In the genomic region with DNA sequence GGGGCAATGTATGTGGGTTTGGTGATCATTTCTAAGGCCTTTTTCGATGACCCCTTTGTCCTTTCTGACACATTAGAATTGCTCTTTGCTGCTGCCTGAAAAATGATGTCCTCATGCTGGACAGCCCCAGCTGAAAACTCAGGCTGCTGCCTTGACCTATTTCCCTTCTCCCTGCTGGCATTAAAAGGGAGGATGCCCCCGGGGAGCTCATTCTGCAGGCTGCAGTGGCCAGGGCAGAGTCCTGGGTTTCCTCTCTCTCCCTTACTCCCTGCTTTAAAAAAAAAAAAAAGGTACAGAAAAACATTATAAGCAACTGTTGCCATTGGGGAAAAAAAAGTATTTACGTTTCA, we compare ENCODE assay signal across 15 cellular contexts. TPM values are rescaled to one million over a fixed set of nuclear protein-coding genes. Genes with fewer than 3 reads are reported as not detected.
A peak's percentile ranks its signal among the peaks of the same experiment; 100 is the strongest.
DNase-seq lines count a peak whose midpoint lies in the region; ATAC-seq and TF ChIP-seq lines count a peak whose summit lies in the region.
"Had no signal": no experiment of that assay in that cellular context is flagged by ENCODE, and none has a peak within 500 bp of the region (broad histone marks: within the 10 kb centered on the region; RNA-seq: fewer than 3 reads in every experiment).

No MANE protein-coding gene starts in this region.

- H2AFZ ChIP-seq in osteoblast (ENCODE audit: low read length) = no peak overlapping the region
- H2AFZ ChIP-seq: PC-9 had no signal

- peak overlapping the region; percentile 19 for H3K27ac Mint-ChIP-seq in activated T-helper 2 cell treated with anti-CD3 and anti-CD28 coated beads, Interferon-gamma antibody, Interleukin-2, Interleukin-4, amounts not matched to agents 10 μg/mL and 5 μg/mL and 100 μg/mL, durations not matched to agents 14 hours and 24 hours and 36 hours
- no peak overlapping the region for H3K27ac Mint-ChIP-seq in stimulated activated memory B cell treated with anti-CD40 and anti-IgM and Interleukin-4, amounts not matched to agents 10 μg/mL and 1 μg/mL and 100 μg/mL, for 72 hours
- H3K27ac Mint-ChIP-seq: activated naive CD4-positive, alpha-beta T cell treated with anti-CD3 and anti-CD28 coated beads for 36 hours had no signal

- CTCF ChIA-PET in RWPE1 (lab: Yijun Ruan, JAX) = interaction anchor here (0.5 kb wide), 1 partner anchor 8 kb away, joined by 4 read pairs; no protein-coding TSS in a partner anchor

- POLR2A ChIA-PET in RWPE1 (lab: Yijun Ruan, JAX; ENCODE audit: low non-redundant PET) = no interaction called here

- H3K27ac ChIP-seq in cardiac muscle cell (peak overlapping the region; percentile 74), osteoblast (ENCODE audit: low read depth, low read length) (peak overlapping the region; percentile 38), RWPE1 (no peak overlapping the region)
- H3K27ac ChIP-seq: PC-9 had no signal

- no peaks in the 10 kb centered on the region for H3K27me3 ChIP-seq in cardiac muscle cell
- H3K27me3 ChIP-seq in osteoblast (ENCODE audit: insufficient read depth, low read length) = no peaks in the 10 kb centered on the region

- H3K9me3 Mint-ChIP-seq in activated T-helper 2 cell treated with anti-CD3 and anti-CD28 coated beads, Interferon-gamma antibody, Interleukin-2, Interleukin-4, amounts not matched to agents 10 μg/mL and 5 μg/mL and 100 μg/mL, durations not matched to agents 14 hours and 24 hours and 36 hours = no peaks in the 10 kb centered on the region
- H3K9me3 Mint-ChIP-seq in stimulated activated memory B cell treated with anti-CD40 and anti-IgM and Interleukin-4, amounts not matched to agents 10 μg/mL and 1 μg/mL and 100 μg/mL, for 72 hours = no peaks in the 10 kb centered on the region
- H3K9me3 Mint-ChIP-seq: activated naive CD4-positive, alpha-beta T cell treated with anti-CD3 and anti-CD28 coated beads for 36 hours; CD14-positive monocyte; naive B cell had no signal

- no peak overlapping the region for H3K4me3 ChIP-seq in cardiac muscle cell
- H3K4me3 ChIP-seq in osteoblast (ENCODE audit: insufficient read depth, low read length) = no peak overlapping the region
- H3K4me3 ChIP-seq: PC-9 had no signal

- no peak overlapping the region for H3K4me3 Mint-ChIP-seq in activated T-helper 2 cell treated with anti-CD3 and anti-CD28 coated beads, Interferon-gamma antibody, Interleukin-2, Interleukin-4, amounts not matched to agents 10 μg/mL and 5 μg/mL and 100 μg/mL, durations not matched to agents 14 hours and 24 hours and 36 hours (ENCODE audit: low read depth)
- H3K4me3 Mint-ChIP-seq in stimulated activated memory B cell treated with anti-CD40 and anti-IgM and Interleukin-4, amounts not matched to agents 10 μg/mL and 1 μg/mL and 100 μg/mL, for 72 hours = no peak overlapping the region
- H3K4me3 Mint-ChIP-seq: activated naive CD4-positive, alpha-beta T cell treated with anti-CD3 and anti-CD28 coated beads for 36 hours; CD14-positive monocyte; naive B cell had no signal

- H3K4me1 Mint-ChIP-seq in activated T-helper 2 cell treated with anti-CD3 and anti-CD28 coated beads, Interferon-gamma antibody, Interleukin-2, Interleukin-4, amounts not matched to agents 10 μg/mL and 5 μg/mL and 100 μg/mL, durations not matched to agents 14 hours and 24 hours and 36 hours (ENCODE audit: low read depth) = peaks cover 1% of the 10 kb centered on the region
- peaks cover 22% of the 10 kb centered on the region for H3K4me1 Mint-ChIP-seq in stimulated activated memory B cell treated with anti-CD40 and anti-IgM and Interleukin-4, amounts not matched to agents 10 μg/mL and 1 μg/mL and 100 μg/mL, for 72 hours

- H3K4me1 ChIP-seq in cardiac muscle cell (ENCODE audit: low read depth) (peaks cover 46% of the 10 kb centered on the region), osteoblast (ENCODE audit: insufficient read depth, low read length) (peaks cover 26% of the 10 kb centered on the region)

- H3K27me3 Mint-ChIP-seq in activated T-helper 2 cell treated with anti-CD3 and anti-CD28 coated beads, Interferon-gamma antibody, Interleukin-2, Interleukin-4, amounts not matched to agents 10 μg/mL and 5 μg/mL and 100 μg/mL, durations not matched to agents 14 hours and 24 hours and 36 hours (ENCODE audit: low read depth) = no peaks in the 10 kb centered on the region
- no peaks in the 10 kb centered on the region for H3K27me3 Mint-ChIP-seq in stimulated activated memory B cell treated with anti-CD40 and anti-IgM and Interleukin-4, amounts not matched to agents 10 μg/mL and 1 μg/mL and 100 μg/mL, for 72 hours
- H3K27me3 Mint-ChIP-seq: naive B cell had no signal

- peaks cover 29% of the 10 kb centered on the region for H4K20me1 ChIP-seq in osteoblast (ENCODE audit: insufficient read depth, low read length)

- no peak for ATAC-seq in stimulated activated memory B cell treated with anti-CD40 and anti-IgM and Interleukin-4, amounts not matched to agents 10 μg/mL and 1 μg/mL and 100 μg/mL, for 72 hours

- TF ChIP-seq CTCF in cardiac muscle cell (IDR thresholded peaks at IDR 0.05; ENCODE audit: low read depth, low read length) = no peak
- no peak for TF ChIP-seq CTCF in osteoblast (IDR thresholded peaks at IDR 0.05; ENCODE audit: extremely low read depth, low read depth, low read length)
- TF ChIP-seq CTCF in RWPE1 (conservative IDR thresholded peaks at IDR 0.05; ENCODE audit: low read depth) = no peak

- H3K4me2 ChIP-seq in osteoblast (ENCODE audit: insufficient read depth, low read length) = peak overlapping the region; percentile 37
- H3K4me2 ChIP-seq: PC-9 had no signal

- DNase-seq in activated T-helper 2 cell treated with anti-CD3 and anti-CD28 coated beads, Interferon-gamma antibody, Interleukin-2, Interleukin-4, amounts not matched to agents 10 μg/mL and 5 μg/mL and 100 μg/mL, durations not matched to agents 14 hours and 24 hours and 36 hours (ENCODE audit: low spot score) = no peak
- DNase-seq in cardiac muscle cell (ENCODE audit: low read depth in 1 of 2, low spot score in 1 of 2) = peak in 1 of 2 donors; percentile 15
- no peak for DNase-seq in osteoblast (ENCODE audit: insufficient read length, low spot score, missing footprints)
- no peak for DNase-seq in RWPE1 (ENCODE audit: low spot score)
- no peak for DNase-seq in NCI-H2227 treated with DMSO at 0.1 percent for 48 hours (lab: John Stamatoyannopoulos, UW)
- DNase-seq in pons (ENCODE audit: low spot score) = no peak
- DNase-seq: activated naive CD4-positive, alpha-beta T cell treated with anti-CD3 and anti-CD28 coated beads for 36 hours; DND-41; kidney; naive B cell; NCI-H1694 treated with DMSO at 0.1 percent for 48 hours; NCI-H526 treated with DMSO at 0.1 percent for 48 hours; PC-9 had no signal

- peaks cover 10% of the 10 kb centered on the region for H3K79me2 ChIP-seq in osteoblast (ENCODE audit: insufficient read depth, low read length)

- intact Hi-C loops in activated T-helper 2 cell treated with anti-CD3 and anti-CD28 coated beads, Interferon-gamma antibody, Interleukin-2, Interleukin-4, amounts not matched to agents 10 μg/mL and 5 μg/mL and 100 μg/mL, durations not matched to agents 14 hours and 24 hours and 36 hours (cut with micrococcal nuclease) = no loop called here

- peaks cover 51% of the 10 kb centered on the region for H3K36me3 Mint-ChIP-seq in activated T-helper 2 cell treated with anti-CD3 and anti-CD28 coated beads, Interferon-gamma antibody, Interleukin-2, Interleukin-4, amounts not matched to agents 10 μg/mL and 5 μg/mL and 100 μg/mL, durations not matched to agents 14 hours and 24 hours and 36 hours (ENCODE audit: low read depth)
- H3K36me3 Mint-ChIP-seq in stimulated activated memory B cell treated with anti-CD40 and anti-IgM and Interleukin-4, amounts not matched to agents 10 μg/mL and 1 μg/mL and 100 μg/mL, for 72 hours = peaks cover 78% of the 10 kb centered on the region

- H3K36me3 ChIP-seq in cardiac muscle cell (no peaks in the 10 kb centered on the region), osteoblast (ENCODE audit: insufficient read depth, low read length) (peaks cover 17% of the 10 kb centered on the region)

- no peaks in the 10 kb centered on the region for H3K9me3 ChIP-seq in cardiac muscle cell (ENCODE audit: low read depth)
- H3K9me3 ChIP-seq in osteoblast (ENCODE audit: low read depth, low read length) = no peaks in the 10 kb centered on the region

RNA-seq across cellular contexts. Expression of gene LRRC4, which starts 35.4 kb away (rescaled TPM):
- 0.16 TPM in 1 of 2 replicates, not detected in the other for total RNA-seq in activated T-helper 2 cell treated with anti-CD3 and anti-CD28 coated beads, Interferon-gamma antibody, Interleukin-2, Interleukin-4, amounts not matched to agents 10 μg/mL and 5 μg/mL and 100 μg/mL, durations not matched to agents 14 hours and 24 hours and 36 hours
- total RNA-seq in cardiac muscle cell (8.3 and 9.3 TPM in 2 replicates), osteoblast (0.29 and 0.72 TPM in 2 replicates)
- 2.9 TPM in 2 replicates for polyA plus RNA-seq in cardiac muscle cell
